1 cellular context compared by ENCODE assay signal in the genomic region with DNA sequence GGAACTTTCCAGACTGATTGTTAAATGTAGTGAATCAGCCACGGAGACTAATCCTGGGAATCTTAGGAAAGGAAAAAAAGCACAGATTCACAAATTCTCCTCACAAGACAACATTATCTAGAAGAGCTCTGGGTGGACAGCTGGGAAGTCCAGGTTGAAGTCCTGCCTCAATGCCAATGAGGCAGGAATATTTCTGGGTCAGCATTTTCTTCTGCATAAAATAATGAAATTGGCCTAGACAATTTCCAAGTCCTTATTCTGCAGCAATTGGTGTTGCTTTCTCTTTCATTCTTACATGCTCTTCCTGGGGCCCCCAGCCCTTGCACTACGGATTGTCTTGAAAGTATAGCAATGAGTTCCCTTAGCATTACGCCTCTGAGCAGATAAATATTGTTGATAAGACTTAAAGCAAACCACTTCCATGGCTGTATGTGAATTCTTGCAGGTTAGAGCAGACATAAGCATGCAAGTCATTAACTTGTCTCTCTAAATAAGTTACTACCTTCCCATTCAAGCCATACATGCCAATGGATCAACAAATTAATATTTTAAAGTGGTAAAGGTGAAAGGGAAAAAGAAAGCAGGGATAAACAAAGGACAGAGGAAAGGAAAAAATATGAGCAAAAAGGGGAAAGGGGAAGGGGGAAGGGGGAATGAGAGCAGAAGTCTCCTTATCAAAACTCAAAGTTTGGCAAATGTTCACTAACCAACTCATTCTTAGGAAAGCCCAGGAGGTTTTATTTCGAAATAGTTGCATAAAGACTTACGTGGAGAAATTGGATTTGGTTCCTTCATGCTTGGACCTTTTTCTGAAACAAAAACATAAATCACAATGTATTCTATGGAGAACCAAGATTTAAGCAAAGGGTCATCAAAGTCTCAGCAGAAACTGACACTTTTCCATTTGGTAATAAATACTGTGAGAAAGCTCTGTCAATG.
TF ChIP-seq lines count a peak whose summit lies in the region.

No MANE protein-coding gene starts in this region.

TF ChIP-seq in WTC11, 78 proteins besides CTCF, POLR2A, EP300 and RAD21 (continued from another document):
- TF ChIP-seq, protein P1, sequence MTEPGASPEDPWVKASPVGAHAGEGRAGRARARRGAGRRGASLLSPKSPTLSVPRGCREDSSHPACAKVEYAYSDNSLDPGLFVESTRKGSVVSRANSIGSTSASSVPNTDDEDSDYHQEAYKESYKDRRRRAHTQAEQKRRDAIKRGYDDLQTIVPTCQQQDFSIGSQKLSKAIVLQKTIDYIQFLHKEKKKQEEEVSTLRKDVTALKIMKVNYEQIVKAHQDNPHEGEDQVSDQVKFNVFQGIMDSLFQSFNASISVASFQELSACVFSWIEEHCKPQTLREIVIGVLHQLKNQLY (CRISPR knock-in tag; IDR thresholded peaks at IDR 0.05): no peak
- TF ChIP-seq, protein P2, sequence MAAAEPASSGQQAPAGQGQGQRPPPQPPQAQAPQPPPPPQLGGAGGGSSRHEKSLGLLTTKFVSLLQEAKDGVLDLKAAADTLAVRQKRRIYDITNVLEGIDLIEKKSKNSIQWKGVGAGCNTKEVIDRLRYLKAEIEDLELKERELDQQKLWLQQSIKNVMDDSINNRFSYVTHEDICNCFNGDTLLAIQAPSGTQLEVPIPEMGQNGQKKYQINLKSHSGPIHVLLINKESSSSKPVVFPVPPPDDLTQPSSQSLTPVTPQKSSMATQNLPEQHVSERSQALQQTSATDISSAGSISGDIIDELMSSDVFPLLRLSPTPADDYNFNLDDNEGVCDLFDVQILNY (CRISPR knock-in tag; IDR thresholded peaks at IDR 0.05): no peak
- no peak for TF ChIP-seq ZBTB21 (CRISPR knock-in tag; IDR thresholded peaks at IDR 0.05; ENCODE audit: borderline replicate concordance)
- TF ChIP-seq, protein P3, sequence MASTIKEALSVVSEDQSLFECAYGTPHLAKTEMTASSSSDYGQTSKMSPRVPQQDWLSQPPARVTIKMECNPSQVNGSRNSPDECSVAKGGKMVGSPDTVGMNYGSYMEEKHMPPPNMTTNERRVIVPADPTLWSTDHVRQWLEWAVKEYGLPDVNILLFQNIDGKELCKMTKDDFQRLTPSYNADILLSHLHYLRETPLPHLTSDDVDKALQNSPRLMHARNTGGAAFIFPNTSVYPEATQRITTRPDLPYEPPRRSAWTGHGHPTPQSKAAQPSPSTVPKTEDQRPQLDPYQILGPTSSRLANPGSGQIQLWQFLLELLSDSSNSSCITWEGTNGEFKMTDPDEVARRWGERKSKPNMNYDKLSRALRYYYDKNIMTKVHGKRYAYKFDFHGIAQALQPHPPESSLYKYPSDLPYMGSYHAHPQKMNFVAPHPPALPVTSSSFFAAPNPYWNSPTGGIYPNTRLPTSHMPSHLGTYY (CRISPR knock-in tag; IDR thresholded peaks at IDR 0.05): no peak
- TF ChIP-seq ZNF219 (CRISPR knock-in tag; IDR thresholded peaks at IDR 0.05; ENCODE audit: borderline replicate concordance): no peak
- TF ChIP-seq, protein P4, sequence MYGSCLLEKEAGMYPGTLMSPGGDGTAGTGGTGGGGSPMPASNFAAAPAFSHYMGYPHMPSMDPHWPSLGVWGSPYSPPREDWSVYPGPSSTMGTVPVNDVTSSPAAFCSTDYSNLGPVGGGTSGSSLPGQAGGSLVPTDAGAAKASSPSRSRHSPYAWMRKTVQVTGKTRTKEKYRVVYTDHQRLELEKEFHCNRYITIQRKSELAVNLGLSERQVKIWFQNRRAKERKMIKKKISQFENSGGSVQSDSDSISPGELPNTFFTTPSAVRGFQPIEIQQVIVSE (CRISPR knock-in tag; IDR thresholded peaks at IDR 0.05; ENCODE audit: borderline replicate concordance): no peak
- TF ChIP-seq GRHL2 (CRISPR knock-in tag; IDR thresholded peaks at IDR 0.05; ENCODE audit: insufficient replicate concordance, severe bottlenecking): no peak
- TF ChIP-seq, protein P5, sequence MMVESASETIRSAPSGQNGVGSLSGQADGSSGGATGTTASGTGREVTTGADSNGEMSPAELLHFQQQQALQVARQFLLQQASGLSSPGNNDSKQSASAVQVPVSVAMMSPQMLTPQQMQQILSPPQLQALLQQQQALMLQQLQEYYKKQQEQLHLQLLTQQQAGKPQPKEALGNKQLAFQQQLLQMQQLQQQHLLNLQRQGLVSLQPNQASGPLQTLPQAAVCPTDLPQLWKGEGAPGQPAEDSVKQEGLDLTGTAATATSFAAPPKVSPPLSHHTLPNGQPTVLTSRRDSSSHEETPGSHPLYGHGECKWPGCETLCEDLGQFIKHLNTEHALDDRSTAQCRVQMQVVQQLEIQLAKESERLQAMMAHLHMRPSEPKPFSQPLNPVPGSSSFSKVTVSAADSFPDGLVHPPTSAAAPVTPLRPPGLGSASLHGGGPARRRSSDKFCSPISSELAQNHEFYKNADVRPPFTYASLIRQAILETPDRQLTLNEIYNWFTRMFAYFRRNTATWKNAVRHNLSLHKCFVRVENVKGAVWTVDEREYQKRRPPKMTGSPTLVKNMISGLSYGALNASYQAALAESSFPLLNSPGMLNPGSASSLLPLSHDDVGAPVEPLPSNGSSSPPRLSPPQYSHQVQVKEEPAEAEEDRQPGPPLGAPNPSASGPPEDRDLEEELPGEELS (CRISPR knock-in tag; IDR thresholded peaks at IDR 0.05): no peak
- no peak for TF ChIP-seq ZNF671 (CRISPR knock-in tag; IDR thresholded peaks at IDR 0.05)
- TF ChIP-seq JAZF1 (CRISPR knock-in tag; IDR thresholded peaks at IDR 0.05): no peak
- TF ChIP-seq, protein P6, sequence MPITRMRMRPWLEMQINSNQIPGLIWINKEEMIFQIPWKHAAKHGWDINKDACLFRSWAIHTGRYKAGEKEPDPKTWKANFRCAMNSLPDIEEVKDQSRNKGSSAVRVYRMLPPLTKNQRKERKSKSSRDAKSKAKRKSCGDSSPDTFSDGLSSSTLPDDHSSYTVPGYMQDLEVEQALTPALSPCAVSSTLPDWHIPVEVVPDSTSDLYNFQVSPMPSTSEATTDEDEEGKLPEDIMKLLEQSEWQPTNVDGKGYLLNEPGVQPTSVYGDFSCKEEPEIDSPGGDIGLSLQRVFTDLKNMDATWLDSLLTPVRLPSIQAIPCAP (CRISPR knock-in tag; IDR thresholded peaks at IDR 0.05): no peak
- no peak for TF ChIP-seq KAT7 (CRISPR knock-in tag; IDR thresholded peaks at IDR 0.05; ENCODE audit: borderline replicate concordance)
- TF ChIP-seq CREM (CRISPR knock-in tag; IDR thresholded peaks at IDR 0.05): no peak
